ENCODE assay signal across 10 cellular contexts in genomic region chr4:102823464-102823863, GRCh38. TPM values are rescaled to one million over a fixed set of nuclear protein-coding genes. Genes with fewer than 3 reads are reported as not detected.
A peak's percentile ranks its signal among the peaks of the same experiment; 100 is the strongest.
DNase-seq lines count a peak whose midpoint lies in the region; ATAC-seq, FAIRE-seq and TF ChIP-seq lines count a peak whose summit lies in the region.
"Had no signal": no experiment of that assay in that cellular context is flagged by ENCODE, and none has a peak within 500 bp of the region (broad histone marks: within the 10 kb centered on the region; RNA-seq: fewer than 3 reads in every experiment).

No MANE protein-coding gene starts in this region.

- no peaks in the 10 kb centered on the region for H3K79me1 ChIP-seq in mesenchymal stem cell (replicated peaks; ENCODE audit: low read length, poor library complexity, severe bottlenecking)

- H3K18ac ChIP-seq in mesenchymal stem cell (ENCODE audit: low read depth in 1 of 2, low read length in 2 of 2) = no peak overlapping the region

- H3K79me2 ChIP-seq in GM12878 (ENCODE audit: control insufficient read depth, insufficient read depth, low read length) = peaks cover 90% of the 10 kb centered on the region

- peaks cover 3% of the 10 kb centered on the region; the same call in 1 of the 2 replicates for H4K20me1 ChIP-seq in GM12878 (ENCODE audit: control insufficient read depth, insufficient read depth)

- TF ChIP-seq POLR2A in GM12878 (IDR thresholded peaks at IDR 0.05; ENCODE audit: low read depth, low read length) (no peak), vagina (IDR thresholded peaks at IDR 0.05) (no peak)

- no peak overlapping the region for H2BK120ac ChIP-seq in mesenchymal stem cell (ENCODE audit: low read depth, low read length)

- no peak overlapping the region for H4K8ac ChIP-seq in mesenchymal stem cell (ENCODE audit: low read length)

- H2BK12ac ChIP-seq in mesenchymal stem cell (ENCODE audit: low read length in 2 of 2) = no peak overlapping the region

- SMC1A ChIA-PET in GM12878 (lab: Charles Lee; ENCODE audit: uncharacterized antibody, unreplicated experiment) = interaction anchor here (0.6 to 8.9 kb wide), 16 partner anchors 12 to 268 kb away, joined by 3 to 91 read pairs (median 4); partner anchors contain the start of gene CISD2

- H3K9ac ChIP-seq in GM12878 (ENCODE audit: control insufficient read depth, insufficient read depth, low read length) (peak overlapping the region; percentile 30), mesenchymal stem cell (ENCODE audit: low read length) (peak overlapping the region; percentile 99)

- ATAC-seq in heart right ventricle (no peak), left ventricle myocardium superior (no peak), GM12878 (no peak)
- ATAC-seq: left lobe of liver had no signal

- DNase-seq in heart right ventricle (no peak), left ventricle myocardium superior (no peak), GM12878 (ENCODE audit: low read depth, low spot score) (no peak), mesenchymal stem cell (no peak), vagina (ENCODE audit: extremely low spot score in 2 of 2) (no peak), GOT3 (lab: John Stamatoyannopoulos, UW) (no peak), GM13976 (ENCODE audit: low spot score) (no peak), cerebellar nuclear complex (lab: John Stamatoyannopoulos, UW) (no peak)
- DNase-seq: NCI-H510A treated with DMSO at 0.1 percent for 48 hours had no signal

- H3K14ac ChIP-seq in mesenchymal stem cell (ENCODE audit: low read length in 2 of 2) = no peak overlapping the region

- H2BK15ac ChIP-seq in mesenchymal stem cell (ENCODE audit: low read depth, poor library complexity, severe bottlenecking) = no peak overlapping the region

- TF ChIP-seq CTCF in heart right ventricle (IDR thresholded peaks at IDR 0.05) (no peak), GM12878 (IDR thresholded peaks at IDR 0.05 in 2 of 3, conservative IDR thresholded peaks at IDR 0.05 in 1 of 3; ENCODE audit: control insufficient read depth in 2 of 3, extremely low read depth in 1 of 3, insufficient read depth in 1 of 3, low read depth in 3 of 3, low read length in 3 of 3) (no peak), vagina (IDR thresholded peaks at IDR 0.05) (no peak), GM13976 (IDR thresholded peaks at IDR 0.05; ENCODE audit: borderline replicate concordance, control extremely low read depth, extremely low read depth, insufficient read depth, missing control alignments) (no peak)

- H3K4me3 ChIP-seq in heart right ventricle (peak overlapping the region in 8 of 10 donors; percentile 71 to 91 (median 88)), GM12878 (peak overlapping the region; percentile 89), mesenchymal stem cell (ENCODE audit: insufficient read depth in 1 of 2, low read depth in 1 of 2, low read length in 2 of 2) (peak overlapping the region in 1 of 2 experiments; percentile 95), vagina (peak overlapping the region; percentile 79 to 88)

- H3K27me3 ChIP-seq in heart right ventricle (no peaks in the 10 kb centered on the region), GM12878 (replicated peaks in 1 of 2; ENCODE audit: control insufficient read depth in 2 of 2, insufficient read depth in 2 of 2, low read length in 1 of 2) (no peaks in the 10 kb centered on the region), mesenchymal stem cell (ENCODE audit: control insufficient read depth in 1 of 2, insufficient read depth in 1 of 2, low read length in 2 of 2) (no peaks in the 10 kb centered on the region), vagina (no peaks in the 10 kb centered on the region)

- H2AFZ ChIP-seq in GM12878 (ENCODE audit: control insufficient read depth, low read depth, low read length) (no peak overlapping the region), mesenchymal stem cell (ENCODE audit: low read depth, low read length) (no peak overlapping the region)

- no peak overlapping the region for H2AK5ac ChIP-seq in mesenchymal stem cell (ENCODE audit: low read length, severe bottlenecking)

- POLR2A ChIA-PET in GM12878 (lab: Charles Lee) = interaction anchor here (0.5 to 11.7 kb wide), 5 partner anchors 9 to 191 kb away, joined by 3 to 164 read pairs (median 7); partner anchors contain the start of genes CISD2 and MANBA

- peaks cover 5 to 67% (median 64%) of the 10 kb centered on the region in 9 donors for H3K4me1 ChIP-seq in heart right ventricle
- no peaks in the 10 kb centered on the region for H3K4me1 ChIP-seq in GM12878 (ENCODE audit: control insufficient read depth, insufficient read depth, low read length)
- H3K4me1 ChIP-seq in mesenchymal stem cell (ENCODE audit: control insufficient read depth, insufficient read depth, low read depth, low read length) = peaks cover 2% of the 10 kb centered on the region
- peaks cover 66% of the 10 kb centered on the region for H3K4me1 ChIP-seq in vagina

- CTCF ChIA-PET in GM12878 (lab: Yijun Ruan, JAX) = interaction anchor here (0.5 to 4.5 kb wide), 7 partner anchors 12 to 1720 kb away, joined by 3 to 37 read pairs (median 3); no protein-coding TSS in a partner anchor

- H4K91ac ChIP-seq in mesenchymal stem cell (ENCODE audit: low read length) = no peak overlapping the region

- H3K4me2 ChIP-seq in GM12878 (ENCODE audit: control insufficient read depth, insufficient read depth) = peak overlapping the region; percentile 92
- H3K4me2 ChIP-seq in mesenchymal stem cell (ENCODE audit: low read length, poor library complexity, severe bottlenecking) = peak overlapping the region; percentile 58

- intact Hi-C loops in heart right ventricle (cut with DNase I) (loop anchor here in 2 of 10 donors (10.0 kb wide), 2 partner anchors 59 to 191 kb away; partner anchors contain the start of genes MANBA (in 1 of the 2) and SLC9B1 (in 1 of the 2)), left ventricle myocardium superior (cut with micrococcal nuclease) (no loop called here), GM12878 (cut with micrococcal nuclease; ENCODE audit: unreplicated experiment) (loop anchor here (10.0 kb wide), 1 partner anchor 479 kb away; the partner anchor contains the start of gene SLC39A8), vagina (cut with DNase I) (loop anchor here (10.0 kb wide), 1 partner anchor 59 kb away; the partner anchor contains the start of gene MANBA)

- H3K4ac ChIP-seq in mesenchymal stem cell (ENCODE audit: low read depth in 1 of 2, low read length in 2 of 2) = no peak overlapping the region

- H3K23ac ChIP-seq in mesenchymal stem cell (ENCODE audit: low read length in 2 of 2) = no peak overlapping the region

- no peak for FAIRE-seq in GM12878 (lab: Jason Lieb, UNC)

- no peak for TF ChIP-seq RAD21 in GM12878 (IDR thresholded peaks at IDR 0.05; ENCODE audit: insufficient read depth, low read depth, low read length)

- RAD21 ChIA-PET in GM12878 (lab: Charles Lee; ENCODE audit: unreplicated experiment) = interaction anchor here (0.7 to 10.1 kb wide), 6 partner anchors 11 to 268 kb away, joined by 3 to 139 read pairs (median 5); partner anchors contain the start of gene CISD2

- H3K36me3 ChIP-seq in heart right ventricle = peaks cover 0 to 38% (median 0%) of the 10 kb centered on the region in 9 donors
- H3K36me3 ChIP-seq in GM12878 (ENCODE audit: control insufficient read depth in 2 of 2, insufficient read depth in 2 of 2, low read length in 1 of 2) = peaks cover 0 to 8% of the 10 kb centered on the region in 2 experiments; a peak in 2 of 4 replicates
- H3K36me3 ChIP-seq in mesenchymal stem cell (ENCODE audit: control insufficient read depth in 1 of 2, insufficient read depth in 2 of 2, low read depth in 1 of 2, low read length in 2 of 2) = peaks cover 0 to 12% of the 10 kb centered on the region in 2 experiments
- H3K36me3 ChIP-seq in vagina = no peaks in the 10 kb centered on the region

- no peak for TF ChIP-seq EP300 in GM12878 (IDR thresholded peaks at IDR 0.05; ENCODE audit: borderline replicate concordance in 1 of 2, control insufficient read depth in 1 of 2, low read depth in 2 of 2, low read length in 2 of 2)

- H3K9me3 ChIP-seq in heart right ventricle (no peaks in the 10 kb centered on the region), GM12878 (replicated peaks; ENCODE audit: control insufficient read depth, insufficient read depth, low read length) (no peaks in the 10 kb centered on the region), mesenchymal stem cell (ENCODE audit: control insufficient read depth, low read length) (no peaks in the 10 kb centered on the region), vagina (no peaks in the 10 kb centered on the region)

- in situ Hi-C loops in GM12878 (cut with MboI) = loop anchor here (25.0 kb wide), 1 partner anchor 189 kb away; the partner anchor contains the start of gene SLC9B1
- in situ Hi-C loops in GM13976 (cut with MboI; ENCODE audit: low sequenced_read_pairs, unreplicated experiment) = no loop called here

- H2BK5ac ChIP-seq in mesenchymal stem cell (ENCODE audit: low read depth, low read length, poor library complexity, severe bottlenecking) = no peak overlapping the region

- no TSS peak for BruUV-seq in GM12878 (replicated peaks; lab: Mats Ljungman, UMichigan)

- H3K27ac ChIP-seq in heart right ventricle (peak overlapping the region in 3 of 10 donors; percentile 18 to 100 (median 99)), GM12878 (ENCODE audit: control insufficient read depth, insufficient read depth) (no peak overlapping the region), mesenchymal stem cell (ENCODE audit: low read length, poor library complexity, severe bottlenecking) (no peak overlapping the region), vagina (peak overlapping the region; percentile 58)

- 21 to 27% methylated on average over 4 of the region's 4 CpGs for WGBS in heart right ventricle, 2 donors
- 0% methylated on average over 4 of the region's 4 CpGs for WGBS in GM12878 (ENCODE audit: insufficient coverage, insufficient replicate concordance, low lambda C conversion rate, missing lambda C conversion rate)
- 100% methylated on average over 1 of the region's 4 CpGs for WGBS in mesenchymal stem cell

RNA-seq across cellular contexts. Expression of gene UBE2D3, which starts 3.9 kb away (rescaled TPM):
- total RNA-seq in heart right ventricle = 100 to 1,000 TPM; 210 to 297 (median 250) TPM
- 100 to 1,000 TPM in 1 of 2 donors, 10 to 100 TPM in 1; 99.3 to 227 TPM for polyA plus RNA-seq in heart right ventricle
- total RNA-seq in left ventricle myocardium superior = 279 TPM
- total RNA-seq in GM12878 (2013; cell fraction: nucleolus; rRNA removed) = 344 and 349 TPM in 2 replicates
- 496 and 526 TPM in 2 replicates for total RNA-seq in GM12878 (2014; rRNA removed)
- 304 and 308 TPM in 2 replicates for total RNA-seq in GM12878 (2014; rRNA removed; fragmentation: Illumina TruSeq; extraction: Trizol)
- 284 and 293 TPM in 2 replicates for total RNA-seq in GM12878 (2021)
- 341 TPM for polyA plus RNA-seq in GM12878 (2011; ENCODE audit: low read depth)
- 572 and 603 TPM in 2 replicates for polyA plus RNA-seq in GM12878 (2011; rRNA removed)
- polyA plus RNA-seq in GM12878 (2011; cell fraction: cytosol; rRNA removed) = 397 and 415 TPM in 2 replicates
- 332 and 396 TPM in 2 replicates for polyA plus RNA-seq in GM12878 (2011; cell fraction: nucleus; rRNA removed)
- 276 and 301 TPM in 2 replicates for polyA plus RNA-seq in GM12878 (2012)
- 532 and 673 TPM in 2 replicates for polyA plus RNA-seq in GM12878 (2014; fragmentation: Illumina TruSeq; extraction: Trizol)
- 100 to 1,000 TPM; 162 to 186 TPM for polyA plus RNA-seq in GM12878 (2014; fragmentation: Nextera tagmentation; extraction: Ambion mirVana)
- 329 and 344 TPM in 2 replicates for polyA plus RNA-seq in GM12878 (2014; rRNA removed)
- polyA plus RNA-seq in GM12878 (2016; fragmentation: Nextera tagmentation; extraction: Ambion mirVana) = 100 to 1,000 TPM; 460 to 472 TPM
- polyA minus RNA-seq in GM12878 (2011; rRNA and poly(A)+ RNA removed) = 260 and 370 TPM in 2 replicates
- polyA minus RNA-seq in GM12878 (2011; cell fraction: cytosol; rRNA and poly(A)+ RNA removed) = 167 and 178 TPM in 2 replicates
- 166 and 308 TPM in 2 replicates for polyA minus RNA-seq in GM12878 (2011; cell fraction: nucleus; rRNA and poly(A)+ RNA removed)
- 603 TPM for polyA plus RNA-seq in mesenchymal stem cell (2013, experiment 1 of 2)
- 627 TPM for polyA plus RNA-seq in mesenchymal stem cell (2013, experiment 2 of 2)
- total RNA-seq in vagina = 347 TPM

RNA-seq across cellular contexts. Expression of gene CISD2, which starts 45.3 kb away (rescaled TPM):
- total RNA-seq in heart right ventricle (10 to 100 TPM; 12.1 to 22.1 (median 16.9) TPM), left ventricle myocardium superior (20.1 TPM), GM12878 (2014; rRNA removed) (33.4 and 39.6 TPM in 2 replicates), GM12878 (2014; rRNA removed; fragmentation: Illumina TruSeq; extraction: Trizol) (34.0 and 35.4 TPM in 2 replicates), GM12878 (2021) (29.1 and 31.7 TPM in 2 replicates), vagina (11.3 TPM)
- polyA plus RNA-seq in heart right ventricle (10 to 100 TPM; 11.0 to 31.0 TPM), GM12878 (2011; rRNA removed) (42.4 and 75.5 TPM in 2 replicates), GM12878 (2014; fragmentation: Illumina TruSeq; extraction: Trizol) (31.4 and 36.2 TPM in 2 replicates), GM12878 (2014; fragmentation: Nextera tagmentation; extraction: Ambion mirVana) (10 to 100 TPM; 52.3 to 55.9 TPM), GM12878 (2014; rRNA removed) (28.6 and 29.5 TPM in 2 replicates), GM12878 (2016; fragmentation: Nextera tagmentation; extraction: Ambion mirVana) (100 to 1,000 TPM; 128 to 132 TPM)
- total RNA-seq in GM12878 (2013; cell fraction: nucleolus; rRNA removed) = 8.6 and 10.1 TPM in 2 replicates
- polyA plus RNA-seq in GM12878 (2011; ENCODE audit: low read depth) = 11.5 TPM
- polyA plus RNA-seq in GM12878 (2011; cell fraction: cytosol; rRNA removed) = 15.0 and 23.2 TPM in 2 replicates
- polyA plus RNA-seq in GM12878 (2011; cell fraction: nucleus; rRNA removed) = 10.7 and 11.9 TPM in 2 replicates
- polyA plus RNA-seq in GM12878 (2012) = 29.2 and 31.4 TPM in 2 replicates
- 12.0 and 13.4 TPM in 2 replicates for polyA minus RNA-seq in GM12878 (2011; rRNA and poly(A)+ RNA removed)
- 5.3 and 11.3 TPM in 2 replicates for polyA minus RNA-seq in GM12878 (2011; cell fraction: cytosol; rRNA and poly(A)+ RNA removed)
- 3.0 and 4.2 TPM in 2 replicates for polyA minus RNA-seq in GM12878 (2011; cell fraction: nucleus; rRNA and poly(A)+ RNA removed)
- polyA plus RNA-seq in mesenchymal stem cell (2013, experiment 1 of 2) = 39.9 TPM
- 43.0 TPM for polyA plus RNA-seq in mesenchymal stem cell (2013, experiment 2 of 2)
